13 cellular contexts compared by ENCODE assay signal in genomic region chr9:17065062-17065461, GRCh38.
A peak's percentile ranks its signal among the peaks of the same experiment; 100 is the strongest.
DNase-seq lines count a peak whose midpoint lies in the region; ATAC-seq and TF ChIP-seq lines count a peak whose summit lies in the region.
"Had no signal": no experiment of that assay in that cellular context is flagged by ENCODE, and none has a peak within 500 bp of the region (broad histone marks: within the 10 kb centered on the region; RNA-seq: fewer than 3 reads in every experiment).

No MANE protein-coding gene starts in this region.

- no peak overlapping the region for H3K4me3 ChIP-seq in dorsolateral prefrontal cortex

- TF ChIP-seq CTCF in VCaP (conservative IDR thresholded peaks at IDR 0.05) (no peak), dorsolateral prefrontal cortex (IDR thresholded peaks at IDR 0.05 in 54 of 56, conservative IDR thresholded peaks at IDR 0.05 in 2 of 56; ENCODE audit: low read depth in 1 of 56, partially characterized antibody in 56 of 56) (no peak)

- ATAC-seq in left colon (peak; percentile 42), GM18502 (IDR thresholded peaks at IDR 0.05; ENCODE audit: poor library complexity, unreplicated experiment) (no peak)
- ATAC-seq: activated CD4-positive, CD25-positive, alpha-beta regulatory T cell treated with anti-CD3 and anti-CD28 coated beads, Interleukin-2, amount 50 U/mL, for 24 hours; left ventricle myocardium superior had no signal

- H3K27ac ChIP-seq in VCaP (peak overlapping the region; percentile 67), dorsolateral prefrontal cortex (no peak overlapping the region)

- peaks cover 0 to 6% (median 0%) of the 10 kb centered on the region in 45 donors for H3K27me3 ChIP-seq in dorsolateral prefrontal cortex

- intact Hi-C loops in left colon (cut with DNase I, micrococcal nuclease): no loop called here
- intact Hi-C loops in dorsolateral prefrontal cortex (cut with DNase I): no loop called here

- DNase-seq in DMS153 treated with DMSO at 0.1 percent for 48 hours (lab: John Stamatoyannopoulos, UW; ENCODE audit: unreplicated experiment) (peak; percentile 46), NCI-H146 treated with DMSO at 0.1 percent for 48 hours (lab: John Stamatoyannopoulos, UW; ENCODE audit: unreplicated experiment) (peak; percentile 52), left colon (peak in 1 of 2 donors; percentile 9), DMS114 treated with DMSO at 0.1 percent for 48 hours (lab: John Stamatoyannopoulos, UW; ENCODE audit: unreplicated experiment) (no peak), dorsolateral prefrontal cortex (no peak)
- DNase-seq: endodermal cell; left ventricle myocardium superior; NCI-H2171 treated with DMSO at 0.1 percent for 48 hours; stimulated activated CD4-positive, alpha-beta T cell treated with anti-CD3 and anti-CD28 coated beads, Interleukin-4, amount 100 ng/mL, for 1 hour; substantia nigra had no signal

Comparison
In these comparisons a context has a peak if more than half of its experiments do, and no peak if none do; other contexts are left out.
1. DNase-seq: peak in DMS153 treated with DMSO at 0.1 percent for 48 hours (single experiment) and NCI-H146 treated with DMSO at 0.1 percent for 48 hours (single experiment); none in DMS114 treated with DMSO at 0.1 percent for 48 hours (single experiment) and dorsolateral prefrontal cortex (0 of 10).